ENCODE assay signal across 10 cellular contexts in genomic region chr14:53306926-53307325, GRCh38.
DNase-seq lines count a peak whose midpoint lies in the region; ATAC-seq, FAIRE-seq and TF ChIP-seq lines count a peak whose summit lies in the region.
"Had no signal": no experiment of that assay in that cellular context is flagged by ENCODE, and none has a peak within 500 bp of the region (broad histone marks: within the 10 kb centered on the region; RNA-seq: fewer than 3 reads in every experiment).

No MANE protein-coding gene starts in this region.

- no peaks in the 10 kb centered on the region for H3K79me1 ChIP-seq in H9 (ENCODE audit: insufficient read depth, low read depth, low read length, poor library complexity, severe bottlenecking)

- H4K20me1 ChIP-seq in fibroblast of lung (ENCODE audit: control insufficient read depth, extremely low read depth, insufficient read depth, low read length) (no peaks in the 10 kb centered on the region), H9 (ENCODE audit: control insufficient read depth, insufficient read depth, insufficient read length) (no peaks in the 10 kb centered on the region)

- no peak overlapping the region for H3K4me3 Mint-ChIP-seq in nephron progenitor cell
- H3K4me3 Mint-ChIP-seq in H9 = no peak overlapping the region

- 66 to 75% (median 74%) methylated on average over 4 of the region's 4 CpGs for WGBS in small intestine, 3 donors
- no CpG with 5 or more reads among the region's 4 CpGs for WGBS in H9 (ENCODE audit: extremely low coverage, insufficient read length, low lambda C conversion rate)

- DNase-seq in A172 (ENCODE audit: low spot score) = peak; percentile 11
- peak; percentile 44 for DNase-seq in NCI-H226
- DNase-seq in fibroblast of lung (ENCODE audit: low read depth in 2 of 2) = peak; percentile 49 to 79
- DNase-seq in nephron progenitor cell = no peak
- DNase-seq in T-helper 9 cell = no peak
- no peak for DNase-seq in small intestine
- DNase-seq in H9 = no peak
- DNase-seq: effector CD8-positive, alpha-beta T cell had no signal

- H4K91ac ChIP-seq in H9 (ENCODE audit: insufficient read length, low read depth, low read length) = no peak overlapping the region

- no peak for ATAC-seq in HG03280 (IDR thresholded peaks at IDR 0.05; ENCODE audit: unreplicated experiment)
- ATAC-seq: Panc1 had no signal

- H3K27ac Mint-ChIP-seq in nephron progenitor cell (peak overlapping the region; percentile 84), H9 (peak overlapping the region in 1 of 3 experiments; percentile 22; a peak in 1 of 7 replicates)

- no peak overlapping the region for H4K5ac ChIP-seq in H9 (ENCODE audit: insufficient read length, low read depth, low read length)

- no peak overlapping the region for H3K27ac ChIP-seq in fibroblast of lung (ENCODE audit: insufficient read depth, low read length)
- no peak overlapping the region for H3K27ac ChIP-seq in small intestine (ENCODE audit: low read depth in 1 of 2, low read length in 1 of 2)
- H3K27ac ChIP-seq in H9 (ENCODE audit: insufficient read length, low read depth, low read length) = no peak overlapping the region

- H2BK120ac ChIP-seq in H9 (ENCODE audit: low read depth, low read length, poor library complexity, severe bottlenecking) = no peak overlapping the region

- no peaks in the 10 kb centered on the region for H3K9me3 ChIP-seq in fibroblast of lung (ENCODE audit: control insufficient read depth, insufficient read depth, low read depth, low read length)
- no peaks in the 10 kb centered on the region for H3K9me3 ChIP-seq in small intestine (ENCODE audit: control insufficient read depth, low read depth)
- no peaks in the 10 kb centered on the region for H3K9me3 ChIP-seq in H9 (ENCODE audit: control insufficient read depth, low read depth, low read length)

- peaks cover 23% of the 10 kb centered on the region for H3K36me3 Mint-ChIP-seq in nephron progenitor cell (ENCODE audit: low read depth)
- peaks cover 15 to 28% (median 15%) of the 10 kb centered on the region in 3 experiments for H3K36me3 Mint-ChIP-seq in H9 (ENCODE audit: insufficient read depth in 1 of 3, low read depth in 3 of 3)

- H3K4ac ChIP-seq in H9 (ENCODE audit: low read depth, low read length) = no peak overlapping the region

- peak overlapping the region; percentile 44 for H3K4me2 ChIP-seq in fibroblast of lung (ENCODE audit: extremely low read depth, insufficient read depth, low read length)
- H3K4me2 ChIP-seq in H9 (ENCODE audit: insufficient read depth, insufficient read length, low read length) = no peak overlapping the region

- peaks cover 17% of the 10 kb centered on the region for H3K4me1 ChIP-seq in fibroblast of lung (ENCODE audit: control insufficient read depth, extremely low read depth, insufficient read depth, low read length)
- H3K4me1 ChIP-seq in small intestine (ENCODE audit: control insufficient read depth in 2 of 2, insufficient read depth in 1 of 2, low read depth in 1 of 2, low read length in 1 of 2) = no peaks in the 10 kb centered on the region
- no peaks in the 10 kb centered on the region for H3K4me1 ChIP-seq in H9 (ENCODE audit: insufficient read depth, low read length)

- H3K4me1 Mint-ChIP-seq in nephron progenitor cell (peaks cover 27% of the 10 kb centered on the region), H9 (peaks cover 0 to 3% of the 10 kb centered on the region in 2 experiments; a peak in 1 of 4 replicates)

- H3K9ac ChIP-seq in fibroblast of lung (ENCODE audit: insufficient read depth, low read length) = no peak overlapping the region
- H3K9ac ChIP-seq in H9 (ENCODE audit: extremely low read depth, insufficient read length, low read length) = no peak overlapping the region

- H3K27me3 ChIP-seq in fibroblast of lung (ENCODE audit: control insufficient read depth, insufficient read depth, low read length) (no peaks in the 10 kb centered on the region), small intestine (ENCODE audit: control insufficient read depth in 2 of 2, insufficient read depth in 2 of 2, low read length in 2 of 2) (no peaks in the 10 kb centered on the region), H9 (ENCODE audit: insufficient read depth, low read length) (no peaks in the 10 kb centered on the region)

- H3T11ph ChIP-seq in H9 (ENCODE audit: low read length) = no peak overlapping the region

- no peak overlapping the region for H4K8ac ChIP-seq in H9 (replicated peaks; ENCODE audit: insufficient read length, low read depth, low read length)

- no peak overlapping the region for H2BK5ac ChIP-seq in H9 (ENCODE audit: insufficient read length, low read length)

- H3K27me3 Mint-ChIP-seq in nephron progenitor cell (ENCODE audit: low read depth, poor library complexity) (peaks cover 2% of the 10 kb centered on the region), H9 (ENCODE audit: low read depth) (peaks cover 2% of the 10 kb centered on the region; the same call in 1 of the 2 replicates)

- no peak overlapping the region for H2BK20ac ChIP-seq in H9 (ENCODE audit: low read depth, low read length, poor library complexity, severe bottlenecking)

- TF ChIP-seq CTCF in fibroblast of lung (conservative IDR thresholded peaks at IDR 0.05 in 1 of 2, IDR thresholded peaks at IDR 0.05 in 1 of 2; ENCODE audit: low read depth in 1 of 2, low read length in 2 of 2) (no peak), nephron progenitor cell (IDR thresholded peaks at IDR 0.05) (no peak), H9 (conservative IDR thresholded peaks at IDR 0.05) (no peak)

- no peak overlapping the region for H2AK5ac ChIP-seq in H9 (ENCODE audit: insufficient read length, low read length)

- H3K23me2 ChIP-seq in H9 (ENCODE audit: insufficient read length, low read depth, low read length, poor library complexity, severe bottlenecking) = no peaks in the 10 kb centered on the region

- no peak overlapping the region for H2BK15ac ChIP-seq in H9 (ENCODE audit: low read depth, low read length)

- no peak for FAIRE-seq in small intestine (lab: Jason Lieb, UNC)

- no peak overlapping the region for H3K18ac ChIP-seq in H9 (ENCODE audit: insufficient read length, low read depth, low read length)

- H3K23ac ChIP-seq in H9 (ENCODE audit: insufficient read length, low read depth, low read length) = no peak overlapping the region

- H3K4me3 ChIP-seq in fibroblast of lung (replicated peaks in 1 of 4; ENCODE audit: control extremely low read depth in 1 of 4, insufficient read depth in 1 of 4, low read depth in 3 of 4, low read length in 4 of 4) (peak overlapping the region in 1 of 4 experiments; percentile 52), small intestine (ENCODE audit: low read depth in 1 of 2, low read length in 2 of 2) (no peak overlapping the region)

- no peak overlapping the region for H2BK12ac ChIP-seq in H9 (ENCODE audit: insufficient read length, low read depth, low read length)

- H2AFZ ChIP-seq in fibroblast of lung (ENCODE audit: low read length) = peak overlapping the region; percentile 14
- H2AFZ ChIP-seq in H9 (ENCODE audit: low read length) = no peak overlapping the region

- H3K56ac ChIP-seq in H9 (ENCODE audit: insufficient read length, low read depth, low read length) = no peak overlapping the region

- H3K79me2 ChIP-seq in fibroblast of lung (ENCODE audit: control insufficient read depth, insufficient read depth, low read length) (no peaks in the 10 kb centered on the region), H9 (ENCODE audit: insufficient read depth, low read length) (no peaks in the 10 kb centered on the region)

- H3K14ac ChIP-seq in H9 (ENCODE audit: insufficient read depth, low read length) = no peak overlapping the region

- H3K36me3 ChIP-seq in fibroblast of lung (ENCODE audit: control insufficient read depth, insufficient read depth, low read length) = no peaks in the 10 kb centered on the region
- H3K36me3 ChIP-seq in small intestine (ENCODE audit: control insufficient read depth in 2 of 2, insufficient read depth in 2 of 2, low read length in 2 of 2) = no peaks in the 10 kb centered on the region

- H3K9me3 Mint-ChIP-seq in nephron progenitor cell = peaks cover 39% of the 10 kb centered on the region
- peaks cover 25 to 28% of the 10 kb centered on the region in 2 experiments for H3K9me3 Mint-ChIP-seq in H9

Comparison
In these comparisons a context has a peak if more than half of its experiments do, and no peak if none do; other contexts are left out.
1. DNase-seq: peak in A172 (single experiment), NCI-H226 (single experiment) and fibroblast of lung (2 of 2); none in nephron progenitor cell (single experiment), T-helper 9 cell (single experiment), small intestine (single experiment) and H9 (single experiment).